6 cellular contexts compared by ENCODE assay signal in the genomic region with DNA sequence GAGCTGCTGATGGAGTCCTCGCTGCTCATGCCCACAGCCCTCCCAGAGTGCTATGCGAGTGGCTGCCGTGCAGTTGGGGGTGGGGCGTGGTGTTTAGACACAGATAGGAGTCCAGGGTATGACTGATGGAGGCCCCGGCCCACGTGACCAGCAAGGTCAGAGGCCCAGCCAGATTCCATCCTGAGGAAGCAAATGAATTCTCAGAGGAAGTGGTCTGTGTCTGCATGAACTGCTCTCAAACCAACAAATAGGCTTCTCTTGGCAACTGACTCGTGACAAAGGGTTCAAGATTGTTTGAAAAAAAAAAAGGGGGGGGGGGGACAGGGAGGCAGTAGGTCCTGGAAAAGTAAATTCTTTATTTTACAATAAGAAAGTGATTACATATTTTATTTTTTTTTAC. TPM values are rescaled to one million over a fixed set of nuclear protein-coding genes. Genes with fewer than 3 reads are reported as not detected.
DNase-seq lines count a peak whose midpoint lies in the region; ATAC-seq, FAIRE-seq and TF ChIP-seq lines count a peak whose summit lies in the region.
"Not testable (repeated sequence)": the region's sequence is repeated elsewhere in the genome, so short reads cannot be mapped to it uniquely, and the experiment has no call there.

No MANE protein-coding gene starts in this region.

- not testable (repeated sequence) for H3K27ac ChIP-seq in K562 (ENCODE audit: extremely low read depth, low read depth, low read length)

- H2AFZ ChIP-seq in K562 (ENCODE audit: low read depth, low read length): not testable (repeated sequence)

- not testable (repeated sequence) for H3K36me3 Mint-ChIP-seq in activated CD4-positive, alpha-beta T cell treated with anti-CD3 and anti-CD28 coated beads, Interleukin-2, amount 10 ng/mL, durations not matched to agents 24 days and 14 days (ENCODE audit: low read depth)

- not testable (repeated sequence) for H3K4me1 Mint-ChIP-seq in activated CD4-positive, alpha-beta T cell treated with anti-CD3 and anti-CD28 coated beads, Interleukin-2, amount 10 ng/mL, durations not matched to agents 24 days and 14 days

- H3K4me1 ChIP-seq in K562 (replicated peaks in 1 of 2; ENCODE audit: control insufficient read depth in 2 of 2, insufficient read depth in 2 of 2, low read length in 2 of 2): not testable (repeated sequence)

- POLR2A ChIA-PET in K562 (lab: Yijun Ruan, JAX): not testable (repeated sequence)

- not testable (repeated sequence) for H3K4me2 ChIP-seq in K562 (ENCODE audit: insufficient read depth, low read length)

- H4K20me1 ChIP-seq in K562 (replicated peaks; ENCODE audit: control insufficient read depth, insufficient read depth, low read length): not testable (repeated sequence)

- ATAC-seq in K562: not testable (repeated sequence)

- TF ChIP-seq POLR2A in NB4 (IDR thresholded peaks at IDR 0.05; ENCODE audit: extremely low read depth, insufficient read length); K562 (conservative IDR thresholded peaks at IDR 0.05): not testable (repeated sequence)

- not testable (repeated sequence) for H3K79me2 ChIP-seq in K562 (ENCODE audit: control insufficient read depth, insufficient read depth, low read length)

- in situ Hi-C loops in K562 (cut with MboI): not testable (repeated sequence)

- CTCF ChIA-PET in K562 (lab: Yijun Ruan, JAX; ENCODE audit: low intra/inter-chr PET ratio): not testable (repeated sequence)

- not testable (repeated sequence) for TF ChIP-seq EP300 in K562 (IDR thresholded peaks at IDR 0.05; ENCODE audit: low read length)

- not testable (repeated sequence) for TF ChIP-seq RAD21 in K562 (CRISPR knock-in tag; conservative IDR thresholded peaks at IDR 0.05 in 1 of 2, IDR thresholded peaks at IDR 0.05 in 1 of 2)

- H3K9me3 ChIP-seq in K562 (replicated peaks; ENCODE audit: control insufficient read depth, insufficient read depth, low read depth, low read length): not testable (repeated sequence)

- not testable (repeated sequence) for H3K27ac Mint-ChIP-seq in activated CD4-positive, alpha-beta T cell treated with anti-CD3 and anti-CD28 coated beads, Interleukin-2, amount 10 ng/mL, durations not matched to agents 24 days and 14 days

- not testable (repeated sequence) for H3K9ac ChIP-seq in K562 (ENCODE audit: insufficient read depth in 1 of 2, low read depth in 2 of 2, low read length in 2 of 2)

- H3K27me3 Mint-ChIP-seq in activated CD4-positive, alpha-beta T cell treated with anti-CD3 and anti-CD28 coated beads, Interleukin-2, amount 10 ng/mL, durations not matched to agents 24 days and 14 days: not testable (repeated sequence)

- not testable (repeated sequence) for H3K4me3 ChIP-seq in NB4 (ENCODE audit: low read depth, low read length); K562

- BruUV-seq in K562 (replicated peaks; lab: Mats Ljungman, UMichigan): not testable (repeated sequence)

- TF ChIP-seq CTCF in NB4 (IDR thresholded peaks at IDR 0.05; ENCODE audit: low read depth, low read length); K562 (IDR thresholded peaks at IDR 0.05 in 2 of 3, conservative IDR thresholded peaks at IDR 0.05 in 1 of 3; ENCODE audit: insufficient read depth in 2 of 3, low read depth in 1 of 3, low read length in 3 of 3): not testable (repeated sequence)

- not testable (repeated sequence) for H3K27me3 ChIP-seq in K562 (ENCODE audit: control insufficient read depth in 2 of 2, insufficient read depth in 2 of 2, low read length in 2 of 2)

- DNase-seq in EL (peak; percentile 1), NB4 (ENCODE audit: low read depth) (peak; percentile 20), K562 (ENCODE audit: extremely low read depth in 1 of 4, low spot score in 3 of 4) (peak in 1 of 4 experiments; percentile 37), dermis blood vessel endothelial cell (peak; percentile 0), left kidney (ENCODE audit: low read depth, low spot score) (peak; percentile 29)
- peak; percentile 29 for DNase-seq in activated CD4-positive, alpha-beta T cell treated with anti-CD3 and anti-CD28 coated beads, Interleukin-2, amount 10 ng/mL, durations not matched to agents 24 days and 14 days

- not testable (repeated sequence) for H3K9me1 ChIP-seq in K562 (ENCODE audit: control insufficient read depth, insufficient read depth, low read length)

- not testable (repeated sequence) for H3K36me3 ChIP-seq in K562 (ENCODE audit: control insufficient read depth, insufficient read depth, low read length)

- H3K4me3 Mint-ChIP-seq in activated CD4-positive, alpha-beta T cell treated with anti-CD3 and anti-CD28 coated beads, Interleukin-2, amount 10 ng/mL, durations not matched to agents 24 days and 14 days: not testable (repeated sequence)

- FAIRE-seq in K562 (lab: Jason Lieb, UNC): not testable (repeated sequence)

- 0% methylated on average over 3 of the region's 7 CpGs for WGBS in K562 (ENCODE audit: insufficient coverage, low coverage, missing lambda C conversion rate)

- intact Hi-C loops in activated CD4-positive, alpha-beta T cell treated with anti-CD3 and anti-CD28 coated beads, Interleukin-2, amount 10 ng/mL, durations not matched to agents 24 days and 14 days (cut with micrococcal nuclease); K562 (cut with micrococcal nuclease): not testable (repeated sequence)

- not testable (repeated sequence) for H3K9me3 Mint-ChIP-seq in activated CD4-positive, alpha-beta T cell treated with anti-CD3 and anti-CD28 coated beads, Interleukin-2, amount 10 ng/mL, durations not matched to agents 24 days and 14 days

TF ChIP-seq in K562, 482 proteins besides CTCF, POLR2A, EP300 and RAD21:
- TF ChIP-seq CBFA2T2 (conservative IDR thresholded peaks at IDR 0.05): 0 out of 2 replicates have a peak, but pooled peaks have one; percentile 7
- TF ChIP-seq RAD51 (IDR thresholded peaks at IDR 0.05; ENCODE audit: borderline replicate concordance, low read depth): peak; percentile 75
- TF ChIP-seq SPI1 (IDR thresholded peaks at IDR 0.05; ENCODE audit: borderline replicate concordance, low read depth, low read length): 0 out of 2 replicates have a peak, but pooled peaks have one; percentile 4
- TF ChIP-seq, protein P1, sequence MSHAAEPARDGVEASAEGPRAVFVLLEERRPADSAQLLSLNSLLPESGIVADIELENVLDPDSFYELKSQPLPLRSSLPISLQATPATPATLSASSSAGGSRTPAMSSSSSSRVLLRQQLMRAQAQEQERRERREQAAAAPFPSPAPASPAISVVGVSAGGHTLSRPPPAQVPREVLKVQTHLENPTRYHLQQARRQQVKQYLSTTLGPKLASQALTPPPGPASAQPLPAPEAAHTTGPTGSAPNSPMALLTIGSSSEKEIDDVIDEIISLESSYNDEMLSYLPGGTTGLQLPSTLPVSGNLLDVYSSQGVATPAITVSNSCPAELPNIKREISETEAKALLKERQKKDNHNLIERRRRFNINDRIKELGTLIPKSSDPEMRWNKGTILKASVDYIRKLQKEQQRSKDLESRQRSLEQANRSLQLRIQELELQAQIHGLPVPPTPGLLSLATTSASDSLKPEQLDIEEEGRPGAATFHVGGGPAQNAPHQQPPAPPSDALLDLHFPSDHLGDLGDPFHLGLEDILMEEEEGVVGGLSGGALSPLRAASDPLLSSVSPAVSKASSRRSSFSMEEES (CRISPR knock-in tag; IDR thresholded peaks at IDR 0.05): peak; percentile 34; the same call in 1 of the 2 replicates
- TF ChIP-seq, protein P2, sequence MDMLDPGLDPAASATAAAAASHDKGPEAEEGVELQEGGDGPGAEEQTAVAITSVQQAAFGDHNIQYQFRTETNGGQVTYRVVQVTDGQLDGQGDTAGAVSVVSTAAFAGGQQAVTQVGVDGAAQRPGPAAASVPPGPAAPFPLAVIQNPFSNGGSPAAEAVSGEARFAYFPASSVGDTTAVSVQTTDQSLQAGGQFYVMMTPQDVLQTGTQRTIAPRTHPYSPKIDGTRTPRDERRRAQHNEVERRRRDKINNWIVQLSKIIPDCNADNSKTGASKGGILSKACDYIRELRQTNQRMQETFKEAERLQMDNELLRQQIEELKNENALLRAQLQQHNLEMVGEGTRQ (CRISPR knock-in tag; IDR thresholded peaks at IDR 0.05): peak; percentile 82
- TF ChIP-seq, protein P3, sequence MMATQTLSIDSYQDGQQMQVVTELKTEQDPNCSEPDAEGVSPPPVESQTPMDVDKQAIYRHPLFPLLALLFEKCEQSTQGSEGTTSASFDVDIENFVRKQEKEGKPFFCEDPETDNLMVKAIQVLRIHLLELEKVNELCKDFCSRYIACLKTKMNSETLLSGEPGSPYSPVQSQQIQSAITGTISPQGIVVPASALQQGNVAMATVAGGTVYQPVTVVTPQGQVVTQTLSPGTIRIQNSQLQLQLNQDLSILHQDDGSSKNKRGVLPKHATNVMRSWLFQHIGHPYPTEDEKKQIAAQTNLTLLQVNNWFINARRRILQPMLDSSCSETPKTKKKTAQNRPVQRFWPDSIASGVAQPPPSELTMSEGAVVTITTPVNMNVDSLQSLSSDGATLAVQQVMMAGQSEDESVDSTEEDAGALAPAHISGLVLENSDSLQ (IDR thresholded peaks at IDR 0.05): 0 out of 2 replicates have a peak, but pooled peaks have one; percentile 13

RNA-seq across cellular contexts. Expression of a gene that starts 46.8 kb away (rescaled TPM):
- 1.3 and 1.5 TPM in 2 replicates for total RNA-seq in activated CD4-positive, alpha-beta T cell treated with anti-CD3 and anti-CD28 coated beads, Interleukin-2, amount 10 ng/mL, durations not matched to agents 24 days and 14 days
- total RNA-seq in K562 (2011; cell fraction: chromatin; rRNA removed; ENCODE audit: low replicate concordance): 3.8 and 8.7 TPM in 2 replicates
- 9.1 and 10.7 TPM in 2 replicates for total RNA-seq in K562 (2011; cell fraction: nucleolus; rRNA removed)
- total RNA-seq in K562 (2011; cell fraction: nucleoplasm; rRNA removed): 5.1 and 6.2 TPM in 2 replicates
- total RNA-seq in K562 (2014; rRNA removed) (1.9 and 2.9 TPM in 2 replicates), K562 (2014; rRNA removed; fragmentation: Illumina TruSeq; extraction: Trizol) (1.3 and 1.4 TPM in 2 replicates), K562 (2015; rRNA removed; fragmentation: Illumina TruSeq; extraction: Trizol) (0.60 and 1.4 TPM in 2 replicates), K562 (2021) (2.0 and 2.7 TPM in 2 replicates), dermis blood vessel endothelial cell (0.33 and 3.9 TPM in 2 replicates)
- polyA plus RNA-seq in K562 (2011; rRNA removed) (1.5 and 1.8 TPM in 2 replicates), K562 (2014; fragmentation: Illumina TruSeq; extraction: Trizol) (0.79 and 2.0 TPM in 2 replicates), K562 (2014; fragmentation: Nextera tagmentation; extraction: Ambion mirVana) (under 1 TPM in 1 of 2 experiments, not detected in 1; 0.32 TPM), K562 (2014; rRNA removed) (2.4 and 3.8 TPM in 2 replicates)
- polyA plus RNA-seq in K562 (2011; cell fraction: cytosol; rRNA removed): 1.7 and 3.2 TPM in 2 replicates
- polyA plus RNA-seq in K562 (2011; cell fraction: nucleus; rRNA removed): 9.6 and 11.7 TPM in 2 replicates
- polyA plus RNA-seq in K562 (2012): 1.1 and 2.2 TPM in 2 replicates
- polyA minus RNA-seq in K562 (2011; rRNA and poly(A)+ RNA removed): 0.70 and 1.1 TPM in 2 replicates
- polyA minus RNA-seq in K562 (2011; cell fraction: cytosol; rRNA and poly(A)+ RNA removed): 1.5 and 2.7 TPM in 2 replicates
- 7.1 and 8.0 TPM in 2 replicates for polyA minus RNA-seq in K562 (2011; cell fraction: nucleus; rRNA and poly(A)+ RNA removed)
